9 cellular contexts compared by ENCODE assay signal in the genomic region with DNA sequence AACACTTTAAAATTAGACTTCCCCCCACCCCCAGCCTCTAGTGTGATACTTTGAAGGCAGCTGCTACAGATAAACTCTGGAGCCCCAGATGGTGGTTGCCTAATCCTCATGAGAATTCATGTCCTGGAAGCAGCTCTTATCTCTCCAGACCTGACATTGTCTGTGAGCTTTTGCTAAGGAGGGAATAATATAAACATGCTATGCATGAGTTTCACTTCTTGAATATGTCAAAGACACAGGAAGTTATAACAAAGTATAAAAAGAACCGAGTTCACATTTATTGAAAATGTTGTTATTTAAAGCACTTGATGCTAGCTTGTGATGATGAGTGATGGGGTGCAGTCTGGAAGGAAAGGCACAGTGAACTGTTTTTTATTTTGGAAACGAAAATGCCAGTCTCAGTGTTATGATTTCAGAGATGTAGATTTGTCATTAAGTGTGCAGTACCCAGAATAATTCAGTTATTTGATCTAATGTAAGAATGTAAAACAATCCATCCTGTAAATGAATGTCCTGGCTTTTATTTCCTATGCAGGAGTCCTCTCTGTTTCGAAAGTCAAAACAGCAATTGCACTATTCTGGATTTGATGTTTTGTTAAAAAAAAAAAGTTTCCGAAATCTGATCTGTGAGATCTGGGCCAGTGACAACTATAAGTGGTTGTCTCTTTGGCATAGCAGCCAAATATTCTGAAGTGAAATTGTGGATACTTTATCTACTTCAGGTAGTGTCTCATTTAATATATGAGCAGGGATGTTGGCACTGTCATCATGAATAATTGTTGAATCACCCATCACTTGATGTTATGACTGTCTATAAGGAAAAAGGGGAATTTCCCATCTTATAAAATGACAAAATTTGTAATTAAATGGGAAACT.
DNase-seq lines count a peak whose midpoint lies in the region; ATAC-seq and TF ChIP-seq lines count a peak whose summit lies in the region.
"Had no signal": no experiment of that assay in that cellular context is flagged by ENCODE, and none has a peak within 500 bp of the region (broad histone marks: within the 10 kb centered on the region; RNA-seq: fewer than 3 reads in every experiment).

No MANE protein-coding gene starts in this region.

- TF ChIP-seq POLR2A in esophagus muscularis mucosa (IDR thresholded peaks at IDR 0.05; ENCODE audit: low read depth) (no peak), ovary (IDR thresholded peaks at IDR 0.05) (no peak)

- H3K27me3 ChIP-seq in esophagus muscularis mucosa, result no peaks in the 10 kb centered on the region
- H3K27me3 ChIP-seq in ovary, result no peaks in the 10 kb centered on the region
- H3K27me3 ChIP-seq: neutrophil had no signal

- WGBS in esophagus muscularis mucosa, result 37% methylated on average over 4 of the region's 4 CpGs
- WGBS in ovary, 3 donors, result 32 to 62% (median 48%) methylated on average over 4 of the region's 4 CpGs

- TF ChIP-seq CTCF in fibroblast of the aortic adventitia (IDR thresholded peaks at IDR 0.05; ENCODE audit: insufficient read depth, low read length), result no peak
- TF ChIP-seq CTCF in esophagus muscularis mucosa (IDR thresholded peaks at IDR 0.05), result no peak
- no peak for TF ChIP-seq CTCF in ovary (IDR thresholded peaks at IDR 0.05)

- peak; percentile 40 for ATAC-seq in HG02970 (IDR thresholded peaks at IDR 0.05; ENCODE audit: low FRiP score, unreplicated experiment)
- ATAC-seq in HG02840 (IDR thresholded peaks at IDR 0.05; ENCODE audit: low FRiP score, unreplicated experiment), result no peak

- H3K9me3 ChIP-seq in esophagus muscularis mucosa (no peaks in the 10 kb centered on the region), ovary (no peaks in the 10 kb centered on the region)
- H3K9me3 ChIP-seq: neutrophil had no signal

- no peak for TF ChIP-seq EP300 in esophagus muscularis mucosa (IDR thresholded peaks at IDR 0.05)
- TF ChIP-seq EP300 in ovary (IDR thresholded peaks at IDR 0.05), result no peak

- no peak overlapping the region for H3K4me3 ChIP-seq in fibroblast of the aortic adventitia (ENCODE audit: low read depth, low read length)
- H3K4me3 ChIP-seq in esophagus muscularis mucosa, result no peak overlapping the region
- H3K4me3 ChIP-seq in ovary, result no peak overlapping the region

- DNase-seq in NCI-H1694 treated with DMSO at 0.1 percent for 48 hours (lab: John Stamatoyannopoulos, UW) (peak; percentile 26), NCI-H1694 (lab: John Stamatoyannopoulos, UW) (no peak), OCI-M2 (lab: John Stamatoyannopoulos, UW; ENCODE audit: unreplicated experiment) (peak; percentile 50), fibroblast of the aortic adventitia (ENCODE audit: low read depth) (peak; percentile 46), esophagus muscularis mucosa (ENCODE audit: extremely low spot score) (no peak), ovary (no peak)

- H3K4me1 ChIP-seq in esophagus muscularis mucosa, result peaks cover 9 to 14% (median 10%) of the 10 kb centered on the region in 4 donors
- no peaks in the 10 kb centered on the region for H3K4me1 ChIP-seq in ovary (ENCODE audit: insufficient read depth)

- H3K27ac ChIP-seq in esophagus muscularis mucosa (replicated peaks in 1 of 4), result no peak overlapping the region
- no peak overlapping the region for H3K27ac ChIP-seq in ovary
- H3K27ac ChIP-seq: neutrophil had no signal

- H3K36me3 ChIP-seq in esophagus muscularis mucosa (peaks cover 0 to 1% (median 0%) of the 10 kb centered on the region in 4 donors), ovary (no peaks in the 10 kb centered on the region)
- H3K36me3 ChIP-seq: neutrophil had no signal

- intact Hi-C loops in esophagus muscularis mucosa (cut with DNase I) (no loop called here), ovary (cut with DNase I) (no loop called here)

Comparison
In these comparisons a context has a peak if more than half of its experiments do, and no peak if none do; other contexts are left out.
1. DNase-seq: peak in NCI-H1694 treated with DMSO at 0.1 percent for 48 hours (single experiment), OCI-M2 (single experiment) and fibroblast of the aortic adventitia (single experiment); none in NCI-H1694 (single experiment), esophagus muscularis mucosa (single experiment) and ovary (0 of 5).